28 cellular contexts compared by ENCODE assay signal in genomic region chr3:41769106-41769505, GRCh38.
"Had no signal": no experiment of that assay in that cellular context is flagged by ENCODE, and none has a peak within 500 bp of the region (broad histone marks: within the 10 kb centered on the region; RNA-seq: fewer than 3 reads in every experiment).

No MANE protein-coding gene starts in this region.

- H3K4me3 ChIP-seq: MG63, PC-9, SJCRH30, SK-N-MC had no signal

- H3K27me3 ChIP-seq: brain microvascular endothelial cell, MG63, SJCRH30 had no signal

- H3K27ac ChIP-seq: brain microvascular endothelial cell, PC-9, RWPE1, SJCRH30, SK-N-MC had no signal

- H2AFZ ChIP-seq: PC-9 had no signal

- ATAC-seq: activated CD8-positive, alpha-beta T cell treated with anti-CD3 and anti-CD28 coated beads for 36 hours; activated T-cell treated with anti-CD3 and anti-CD28 coated beads, Interleukin-2, amount 50 U/mL, for 72 hours; activated T-helper 17 cell treated with anti-CD3 and anti-CD28 coated beads, Interleukin-2, amount 50 U/mL, for 72 hours had no signal

- H3K4me2 ChIP-seq: PC-9 had no signal

- H3K36me3 ChIP-seq: brain microvascular endothelial cell, MG63, SJCRH30 had no signal

- DNase-seq: activated CD4-positive, alpha-beta T cell treated with anti-CD3 and anti-CD28 coated beads, Interleukin-2, amount 10 ng/mL, durations not matched to agents 24 days and 14 days; activated CD4-positive, alpha-beta T cell treated with anti-CD3 and anti-CD28 coated beads, Interleukin-2, amount 50 U/mL, for 4 hours; activated CD8-positive, alpha-beta T cell treated with anti-CD3 and anti-CD28 coated beads for 36 hours; activated effector memory CD4-positive, alpha-beta T cell treated with anti-CD3 and anti-CD28 coated beads, Interleukin-2, amount 50 U/mL, for 16 hours; activated naive CD4-positive, alpha-beta T cell; activated naive CD4-positive, alpha-beta T cell treated with anti-CD3 and anti-CD28 coated beads, Interleukin-2, amount 50 U/mL, for 16 hours; activated naive CD8-positive, alpha-beta T cell treated with anti-CD3 and anti-CD28 coated beads for 36 hours; activated T-cell treated with anti-CD3 and anti-CD28 coated beads, Interleukin-2, amount 50 U/mL, for 1 hour; activated T-cell treated with anti-CD3 and anti-CD28 coated beads, Interleukin-2, amount 50 U/mL, for 72 hours; amniotic stem cell; aorta; brain microvascular endothelial cell; Kasumi-1; KBM-7; MG63; NCI-H1048; NCI-H1105 treated with DMSO at 0.1 percent for 48 hours; NCI-H1436; NCI-H1930; NCI-H2081 treated with DMSO at 0.1 percent for 48 hours; NCI-H510A; PC-9; SHP77; SJCRH30; T1000 had no signal

- H3K4me1 ChIP-seq: SJCRH30 had no signal

- H3K9me3 ChIP-seq: MG63, SJCRH30 had no signal
